Comparison of ENCODE assay signal across 23 cellular contexts in the genomic region with DNA sequence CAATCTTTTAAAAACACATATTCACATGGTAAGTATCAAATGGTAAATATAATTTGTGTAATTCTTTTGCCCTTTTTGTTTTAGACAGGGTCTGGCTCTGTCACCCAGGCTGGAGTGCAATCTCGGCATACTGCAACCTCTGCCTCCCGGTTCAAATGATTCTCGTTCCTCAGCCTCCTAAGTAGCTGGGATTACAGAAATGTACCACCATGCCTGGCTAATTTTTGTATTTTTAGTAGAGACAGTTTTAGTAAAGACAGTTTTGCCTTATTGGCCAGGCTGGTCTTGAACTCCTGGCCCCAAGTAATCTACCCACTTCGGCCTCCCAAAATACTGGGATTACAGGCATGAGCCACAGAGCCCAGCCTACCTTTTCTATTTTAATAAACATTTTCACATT.
DNase-seq lines count a peak whose midpoint lies in the region; ATAC-seq and TF ChIP-seq lines count a peak whose summit lies in the region.
"Had no signal": no experiment of that assay in that cellular context is flagged by ENCODE, and none has a peak within 500 bp of the region (broad histone marks: within the 10 kb centered on the region; RNA-seq: fewer than 3 reads in every experiment).

No MANE protein-coding gene starts in this region.

- DNase-seq in BE2C (peak; percentile 91), SK-N-DZ (ENCODE audit: low spot score) (peak; percentile 95), ecto neural progenitor cell (ENCODE audit: low spot score) (peak; percentile 7), AG08395 (ENCODE audit: low spot score) (no peak), dorsolateral prefrontal cortex (no peak)
- DNase-seq: 8988T; ACHN; AML-193; C1 segment of cervical spinal cord; CD4-positive, alpha-beta memory T cell; CD4-positive, CD25-positive, alpha-beta regulatory T cell; CD8-positive, alpha-beta memory T cell; COR-L47; DMS 273 treated with DMSO at 0.1 percent for 48 hours; DMS153; DMS53; DMS79; DND-41; EL; GDM1 had no signal

- no peak for ATAC-seq in GM18873 (IDR thresholded peaks at IDR 0.05; ENCODE audit: low FRiP score, unreplicated experiment)
- ATAC-seq: GM12878 had no signal

- H3K27ac ChIP-seq in dorsolateral prefrontal cortex: no peak overlapping the region
- H3K27ac ChIP-seq: BLaER1 had no signal

- peaks cover 34% of the 10 kb centered on the region for H3K9me3 ChIP-seq in BE2C

- H3K36me3 ChIP-seq in BE2C: no peaks in the 10 kb centered on the region
- H3K36me3 ChIP-seq: BLaER1 had no signal

- TF ChIP-seq CTCF in BE2C (IDR thresholded peaks at IDR 0.05; ENCODE audit: low read depth, low read length) (no peak), dorsolateral prefrontal cortex (IDR thresholded peaks at IDR 0.05 in 54 of 56, conservative IDR thresholded peaks at IDR 0.05 in 2 of 56; ENCODE audit: low read depth in 1 of 56, partially characterized antibody in 56 of 56) (no peak)

- no peaks in the 10 kb centered on the region for H3K27me3 ChIP-seq in BE2C
- peaks cover 0 to 8% (median 0%) of the 10 kb centered on the region in 45 donors for H3K27me3 ChIP-seq in dorsolateral prefrontal cortex
- H3K27me3 ChIP-seq: BLaER1 had no signal

- H3K4me3 ChIP-seq in BE2C (ENCODE audit: low read depth, low read length) (no peak overlapping the region), dorsolateral prefrontal cortex (no peak overlapping the region)
- H3K4me3 ChIP-seq: BLaER1, GM12878 had no signal

- peaks cover 48% of the 10 kb centered on the region for H3K4me1 ChIP-seq in BE2C

- intact Hi-C loops in dorsolateral prefrontal cortex (cut with DNase I): no loop called here

Comparison
In these comparisons a context has a peak if more than half of its experiments do, and no peak if none do; other contexts are left out.
1. DNase-seq: peak in BE2C (single experiment), SK-N-DZ (single experiment) and ecto neural progenitor cell (single experiment); none in AG08395 (single experiment) and dorsolateral prefrontal cortex (0 of 10).